ENCODE assay signal across 9 cellular contexts in genomic region chr10:5297466-5297865, GRCh38.
DNase-seq lines count a peak whose midpoint lies in the region; ATAC-seq, FAIRE-seq and TF ChIP-seq lines count a peak whose summit lies in the region.
"Had no signal": no experiment of that assay in that cellular context is flagged by ENCODE, and none has a peak within 500 bp of the region (broad histone marks: within the 10 kb centered on the region; RNA-seq: fewer than 3 reads in every experiment).

No MANE protein-coding gene starts in this region.

- peaks cover 39% of the 10 kb centered on the region for H3K4me1 ChIP-seq in CD8-positive, alpha-beta memory T cell (ENCODE audit: insufficient read depth, low read length)
- peaks cover 0 to 10% of the 10 kb centered on the region in 2 donors for H3K4me1 ChIP-seq in lung (ENCODE audit: control insufficient read depth in 2 of 2, insufficient read depth in 2 of 2, low read length in 2 of 2)

- TF ChIP-seq CTCF in bronchial epithelial cell (IDR thresholded peaks at IDR 0.05; ENCODE audit: insufficient read depth, low read length, severe bottlenecking) (no peak), lung (IDR thresholded peaks at IDR 0.05; ENCODE audit: control extremely low read depth, extremely low read depth) (no peak)

- no peaks in the 10 kb centered on the region for H3K9me3 ChIP-seq in CD8-positive, alpha-beta memory T cell (ENCODE audit: low read length)
- H3K9me3 ChIP-seq in lung (ENCODE audit: control insufficient read depth in 2 of 2, insufficient read depth in 1 of 2, low read length in 1 of 2) = peaks cover 0 to 2% of the 10 kb centered on the region in 2 donors

- no peaks in the 10 kb centered on the region for H3K36me3 ChIP-seq in CD8-positive, alpha-beta memory T cell (ENCODE audit: insufficient read depth, low read length)
- H3K36me3 ChIP-seq in bronchial epithelial cell (ENCODE audit: control insufficient read depth, insufficient read depth, low read length) = no peaks in the 10 kb centered on the region
- no peaks in the 10 kb centered on the region for H3K36me3 ChIP-seq in lung (ENCODE audit: control insufficient read depth in 2 of 2, insufficient read depth in 2 of 2, low read length in 2 of 2)

- POLR2A ChIA-PET in CD8-positive, alpha-beta memory T cell (lab: Charles Lee) = no interaction called here

- FAIRE-seq in bronchial epithelial cell (lab: Jason Lieb, UNC) = peak; percentile 58
- FAIRE-seq: endometrium had no signal

- no peak overlapping the region for H3K4me3 ChIP-seq in CD8-positive, alpha-beta memory T cell (ENCODE audit: low read length)
- H3K4me3 ChIP-seq in bronchial epithelial cell (ENCODE audit: low read depth, low read length) (no peak overlapping the region), lung (no peak overlapping the region)

- peaks cover 0 to 3% (median 0%) of the 10 kb centered on the region in 5 donors for H3K9me3 Mint-ChIP-seq in CD8-positive, alpha-beta memory T cell

- H3K4me1 Mint-ChIP-seq in CD8-positive, alpha-beta memory T cell = peaks cover 48 to 61% (median 58%) of the 10 kb centered on the region in 3 donors

- no peak overlapping the region for H3K27ac ChIP-seq in CD8-positive, alpha-beta memory T cell (ENCODE audit: low read depth, low read length)
- H3K27ac ChIP-seq in lung (ENCODE audit: low read depth in 1 of 2, low read length in 1 of 2) = peak overlapping the region; percentile 62 to 65

- peaks cover 0 to 4% of the 10 kb centered on the region in 2 donors for H3K27me3 Mint-ChIP-seq in CD8-positive, alpha-beta memory T cell

- peak overlapping the region; percentile 58 to 94 (median 86) for H3K27ac Mint-ChIP-seq in CD8-positive, alpha-beta memory T cell

- CTCF ChIA-PET in CD8-positive, alpha-beta memory T cell (lab: Charles Lee) = no interaction called here

- no peaks in the 10 kb centered on the region for H3K27me3 ChIP-seq in CD8-positive, alpha-beta memory T cell (ENCODE audit: insufficient read depth, low read length, poor library complexity, severe bottlenecking)
- H3K27me3 ChIP-seq in bronchial epithelial cell (ENCODE audit: control insufficient read depth, insufficient read depth, low read length) (no peaks in the 10 kb centered on the region), lung (ENCODE audit: control insufficient read depth, insufficient read depth) (no peaks in the 10 kb centered on the region)

- peaks cover 4 to 13% (median 9%) of the 10 kb centered on the region in 3 donors for H3K36me3 Mint-ChIP-seq in CD8-positive, alpha-beta memory T cell

- peak overlapping the region in 5 of 7 donors; percentile 19 to 73 (median 63) for H3K4me3 Mint-ChIP-seq in CD8-positive, alpha-beta memory T cell

- ATAC-seq in lung (ENCODE audit: insufficient read depth, low FRiP score) (peak; percentile 31), GM18873 (IDR thresholded peaks at IDR 0.05; ENCODE audit: low FRiP score, unreplicated experiment) (no peak)

- 31 to 52% methylated on average over 3 of the region's 3 CpGs for WGBS in lung, 2 donors

- DNase-seq in CD8-positive, alpha-beta memory T cell = peak in 1 of 5 donors; percentile 14
- DNase-seq in OCI-M1 (lab: John Stamatoyannopoulos, UW) (peak; percentile 41), bronchial epithelial cell (ENCODE audit: low read depth) (peak; percentile 64), lung (ENCODE audit: low spot score) (peak; percentile 56), NCI-H1436 (lab: John Stamatoyannopoulos, UW) (no peak), Ammon's horn (ENCODE audit: low spot score) (no peak), NCI-H510A (lab: John Stamatoyannopoulos, UW) (no peak)

Comparison
In these comparisons a context has a peak if more than half of its experiments do, and no peak if none do; other contexts are left out.
1. DNase-seq: peak in OCI-M1 (single experiment), bronchial epithelial cell (single experiment) and lung (single experiment); none in NCI-H1436 (single experiment), Ammon's horn (single experiment) and NCI-H510A (single experiment).